1 cellular context compared by ENCODE assay signal in genomic region chr19:19022380-19022961, GRCh38.
TF ChIP-seq lines count a peak whose summit lies in the region.

No MANE protein-coding gene starts in this region.

TF ChIP-seq in IMR-90, 13 proteins besides CTCF, POLR2A, EP300 and RAD21:
- TF ChIP-seq ELK1 (IDR thresholded peaks at IDR 0.05; ENCODE audit: borderline replicate concordance, low read depth, low read length) = no peak
- no peak for TF ChIP-seq CHD1 (IDR thresholded peaks at IDR 0.05; ENCODE audit: low read depth, low read length)
- TF ChIP-seq MAFK (IDR thresholded peaks at IDR 0.05; ENCODE audit: low read depth, low read length) = no peak
- no peak for TF ChIP-seq FOS (IDR thresholded peaks at IDR 0.05; ENCODE audit: low read depth, low read length)
- TF ChIP-seq RFX5 (IDR thresholded peaks at IDR 0.05; ENCODE audit: low read depth, low read length) = no peak
- no peak for TF ChIP-seq MXI1 (IDR thresholded peaks at IDR 0.05; ENCODE audit: borderline replicate concordance, low read depth, low read length)
- no peak for TF ChIP-seq NFE2L2 (IDR thresholded peaks at IDR 0.05; ENCODE audit: low read depth, low read length)
- TF ChIP-seq BHLHE40 (IDR thresholded peaks at IDR 0.05; ENCODE audit: low read depth, low read length) = no peak
- TF ChIP-seq MAZ (IDR thresholded peaks at IDR 0.05; ENCODE audit: borderline replicate concordance, low read depth, low read length) = no peak
- TF ChIP-seq CEBPB (IDR thresholded peaks at IDR 0.05; ENCODE audit: low read depth, low read length) = no peak
- no peak for TF ChIP-seq USF2 (IDR thresholded peaks at IDR 0.05; ENCODE audit: low read depth, low read length)
- TF ChIP-seq RCOR1 (IDR thresholded peaks at IDR 0.05; ENCODE audit: insufficient replicate concordance, low read length) = no peak
- no peak for TF ChIP-seq SMC3 (IDR thresholded peaks at IDR 0.05; ENCODE audit: low read depth, low read length)
